ENCODE assay signal across 10 cellular contexts in the genomic region with DNA sequence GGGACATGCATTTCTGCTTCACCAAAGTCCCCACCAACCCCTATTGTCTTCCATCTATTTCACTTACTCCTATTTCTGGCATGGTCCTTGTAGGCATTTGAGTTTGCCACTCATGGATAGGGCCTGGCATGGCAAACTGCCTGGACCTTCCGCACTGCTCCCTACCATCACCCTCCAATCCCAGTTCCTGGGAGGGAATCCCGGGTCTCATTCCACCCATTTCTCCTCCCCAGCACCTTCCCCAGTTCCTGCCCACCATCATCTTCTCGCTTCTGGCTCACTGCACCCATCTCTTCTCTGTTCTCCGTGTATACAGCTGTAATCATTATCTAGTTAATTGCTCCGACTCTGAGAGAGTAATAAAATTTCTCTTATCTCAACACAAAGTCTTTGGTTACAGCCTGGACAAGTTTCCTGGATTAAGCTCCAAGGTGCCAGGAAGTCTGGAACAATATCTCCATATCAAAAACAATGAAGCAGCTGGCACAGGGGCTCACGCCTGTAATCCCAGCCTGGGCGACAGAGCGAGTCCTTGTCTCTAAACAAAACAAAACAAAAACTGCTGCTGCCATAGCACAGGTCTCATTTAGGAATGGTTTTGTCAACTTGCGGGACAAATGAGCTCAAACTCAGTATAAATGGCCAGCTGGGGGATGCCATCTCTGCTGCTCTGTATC. TPM values are rescaled to one million over a fixed set of nuclear protein-coding genes. Genes with fewer than 3 reads are reported as not detected.
A peak's percentile ranks its signal among the peaks of the same experiment; 100 is the strongest.
DNase-seq lines count a peak whose midpoint lies in the region; ATAC-seq and TF ChIP-seq lines count a peak whose summit lies in the region.
"Had no signal": no experiment of that assay in that cellular context is flagged by ENCODE, and none has a peak within 500 bp of the region (broad histone marks: within the 10 kb centered on the region; RNA-seq: fewer than 3 reads in every experiment).

No MANE protein-coding gene starts in this region.

- H3K27ac ChIP-seq in 22Rv1 (peak overlapping the region; percentile 92), WERI-Rb-1 (peak overlapping the region; percentile 88), lower lobe of right lung (peak overlapping the region; percentile 80)

- ATAC-seq in lower lobe of right lung, result peak in 1 of 2 donors; percentile 50
- no peak for ATAC-seq in activated CD8-positive, alpha-beta T cell treated with anti-CD3 and anti-CD28 coated beads for 36 hours
- no peak for ATAC-seq in HG03460 (IDR thresholded peaks at IDR 0.05; ENCODE audit: unreplicated experiment)
- ATAC-seq: naive thymus-derived CD4-positive, alpha-beta T cell had no signal

- H3K9me3 ChIP-seq in WERI-Rb-1 (ENCODE audit: severe bottlenecking) (no peaks in the 10 kb centered on the region), lower lobe of right lung (no peaks in the 10 kb centered on the region)

- CTCF ChIA-PET in activated CD8-positive, alpha-beta T cell treated with anti-CD3 and anti-CD28 coated beads for 36 hours (lab: Charles Lee), result interaction anchor here (0.8 to 9.5 kb wide), 11 partner anchors 10 to 222 kb away, joined by 3 to 139 read pairs (median 5); a partner anchor contains a TSS

- H3K27ac Mint-ChIP-seq in activated CD8-positive, alpha-beta T cell treated with anti-CD3 and anti-CD28 coated beads for 36 hours, result no peak overlapping the region

- no peak overlapping the region for H3K4me3 Mint-ChIP-seq in activated CD8-positive, alpha-beta T cell treated with anti-CD3 and anti-CD28 coated beads for 36 hours
- H3K4me3 Mint-ChIP-seq: naive thymus-derived CD4-positive, alpha-beta T cell had no signal

- H3K27me3 ChIP-seq in WERI-Rb-1 (ENCODE audit: insufficient read depth, low read depth, severe bottlenecking) (no peaks in the 10 kb centered on the region), lower lobe of right lung (ENCODE audit: low read depth) (no peaks in the 10 kb centered on the region)

- no peaks in the 10 kb centered on the region for H3K9me3 Mint-ChIP-seq in activated CD8-positive, alpha-beta T cell treated with anti-CD3 and anti-CD28 coated beads for 36 hours
- H3K9me3 Mint-ChIP-seq: naive thymus-derived CD4-positive, alpha-beta T cell had no signal

- H3K27me3 Mint-ChIP-seq in activated CD8-positive, alpha-beta T cell treated with anti-CD3 and anti-CD28 coated beads for 36 hours, result no peaks in the 10 kb centered on the region
- H3K27me3 Mint-ChIP-seq: naive thymus-derived CD4-positive, alpha-beta T cell had no signal

- no peaks in the 10 kb centered on the region for H3K36me3 Mint-ChIP-seq in activated CD8-positive, alpha-beta T cell treated with anti-CD3 and anti-CD28 coated beads for 36 hours (ENCODE audit: low read depth)
- H3K36me3 Mint-ChIP-seq: naive thymus-derived CD4-positive, alpha-beta T cell had no signal

- peak; percentile 95 for DNase-seq in NCI-H1105 treated with DMSO at 0.1 percent for 48 hours (lab: John Stamatoyannopoulos, UW)
- DNase-seq in WERI-Rb-1, result peak; percentile 87
- DNase-seq in lower lobe of right lung, result no peak
- no peak for DNase-seq in activated CD8-positive, alpha-beta T cell treated with anti-CD3 and anti-CD28 coated beads for 36 hours
- DNase-seq in HuH-7 (ENCODE audit: low spot score), result no peak
- no peak for DNase-seq in GM13977 (ENCODE audit: low spot score)
- DNase-seq: activated effector memory CD4-positive, alpha-beta T cell treated with Interleukin-2 at 50 U/mL for 16 hours; naive thymus-derived CD4-positive, alpha-beta T cell had no signal

- peaks cover 6% of the 10 kb centered on the region for H3K36me3 ChIP-seq in WERI-Rb-1
- peaks cover 5% of the 10 kb centered on the region for H3K36me3 ChIP-seq in lower lobe of right lung

- peaks cover 4% of the 10 kb centered on the region for H3K4me1 Mint-ChIP-seq in activated CD8-positive, alpha-beta T cell treated with anti-CD3 and anti-CD28 coated beads for 36 hours (ENCODE audit: low read depth)

- POLR2A ChIA-PET in activated CD8-positive, alpha-beta T cell treated with anti-CD3 and anti-CD28 coated beads for 36 hours (lab: Charles Lee), result interaction anchor here (0.8 to 1.1 kb wide), 2 partner anchors 40 to 42 kb away, joined by 3 to 4 read pairs; no protein-coding TSS in a partner anchor

- no peak for TF ChIP-seq CTCF in 22Rv1 (IDR thresholded peaks at IDR 0.05)
- no peak for TF ChIP-seq CTCF in WERI-Rb-1 (IDR thresholded peaks at IDR 0.05; ENCODE audit: low read depth, low read length)
- TF ChIP-seq CTCF in lower lobe of right lung (IDR thresholded peaks at IDR 0.05), result no peak
- no peak for TF ChIP-seq CTCF in activated CD8-positive, alpha-beta T cell treated with anti-CD3 and anti-CD28 coated beads for 36 hours (IDR thresholded peaks at IDR 0.05)
- TF ChIP-seq CTCF in GM13977 (IDR thresholded peaks at IDR 0.05; ENCODE audit: extremely low read depth, insufficient read depth, missing control alignments), result no peak

- in situ Hi-C loops in GM13977 (cut with MboI; ENCODE audit: low pct_unique_long_range_greater_than_20kb, low sequenced_read_pairs, unreplicated experiment), result no loop called here

- intact Hi-C loops in lower lobe of right lung (cut with DNase I), result loop anchor here (5.0 kb wide), 1 partner anchor 42 kb away; no protein-coding TSS in a partner anchor
- intact Hi-C loops in activated CD8-positive, alpha-beta T cell treated with anti-CD3 and anti-CD28 coated beads for 36 hours (cut with micrococcal nuclease), result no loop called here

- H3K4me1 ChIP-seq in lower lobe of right lung, result peaks cover 8% of the 10 kb centered on the region

- H3K4me3 ChIP-seq in WERI-Rb-1 (ENCODE audit: low read depth, low read length) (no peak overlapping the region), lower lobe of right lung (no peak overlapping the region)

RNA-seq across cellular contexts. Expression of a gene that starts 17.0 kb away (rescaled TPM):
- total RNA-seq in lower lobe of right lung, result 64.2 TPM
- total RNA-seq in activated CD8-positive, alpha-beta T cell treated with anti-CD3 and anti-CD28 coated beads for 36 hours, result not detected
- total RNA-seq: naive thymus-derived CD4-positive, alpha-beta T cell had no signal

RNA-seq across cellular contexts. Expression of a gene that starts 29.4 kb away (rescaled TPM):
- total RNA-seq in lower lobe of right lung, result 584 TPM
- total RNA-seq in activated CD8-positive, alpha-beta T cell treated with anti-CD3 and anti-CD28 coated beads for 36 hours, result 100 to 1,000 TPM; 250 to 275 TPM

RNA-seq across cellular contexts. Expression of a gene that starts 45.2 kb away (rescaled TPM):
- 3.7 TPM for total RNA-seq in lower lobe of right lung
- total RNA-seq in activated CD8-positive, alpha-beta T cell treated with anti-CD3 and anti-CD28 coated beads for 36 hours, result 1 to 10 TPM; 1.3 to 1.6 TPM

RNA-seq across cellular contexts. Expression of a gene that starts 45.7 kb away (rescaled TPM):
- total RNA-seq in lower lobe of right lung, result 37.3 TPM
- total RNA-seq in activated CD8-positive, alpha-beta T cell treated with anti-CD3 and anti-CD28 coated beads for 36 hours, result 100 to 1,000 TPM; 102 to 109 TPM

RNA-seq across cellular contexts. Expression of a gene that starts 54.0 kb away (rescaled TPM):
- 90.2 TPM for total RNA-seq in lower lobe of right lung
- total RNA-seq in activated CD8-positive, alpha-beta T cell treated with anti-CD3 and anti-CD28 coated beads for 36 hours, result 10 to 100 TPM; 74.9 to 81.7 TPM

Comparison
In these comparisons a context has a peak if more than half of its experiments do, and no peak if none do; other contexts are left out.
1. DNase-seq: peak in NCI-H1105 treated with DMSO at 0.1 percent for 48 hours (single experiment) and WERI-Rb-1 (single experiment); none in lower lobe of right lung (single experiment), activated CD8-positive, alpha-beta T cell treated with anti-CD3 and anti-CD28 coated beads for 36 hours (single experiment), HuH-7 (single experiment) and GM13977 (single experiment).
2. RNA of a gene that starts 17.0 kb away (total RNA-seq): 64.2 TPM in lower lobe of right lung (single experiment); not detected in activated CD8-positive, alpha-beta T cell treated with anti-CD3 and anti-CD28 coated beads for 36 hours; every median in the first group is over 10 times any median in the second.
3. Peak in every context shown above with its lines, with median percentiles within 50 percentile points of each other: H3K27ac ChIP-seq.